Comparison of ENCODE assay signal across 8 cellular contexts in genomic region chr20:2507875-2508630, GRCh38. TPM values are rescaled to one million over a fixed set of nuclear protein-coding genes. Genes with fewer than 3 reads are reported as not detected.
DNase-seq lines count a peak whose midpoint lies in the region; ATAC-seq lines count a peak whose summit lies in the region.

No MANE protein-coding gene starts in this region.

- ATAC-seq in GM18511 (IDR thresholded peaks at IDR 0.05; ENCODE audit: unreplicated experiment) (peak; percentile 24), HG03342 (IDR thresholded peaks at IDR 0.05; ENCODE audit: unreplicated experiment) (peak; percentile 11), HG02610 (IDR thresholded peaks at IDR 0.05; ENCODE audit: unreplicated experiment) (no peak)

- no peaks in the 10 kb centered on the region for H3K9me3 ChIP-seq in skeletal muscle tissue (ENCODE audit: control insufficient read depth in 3 of 3, low read length in 3 of 3)

- peak overlapping the region; percentile 87 for H3K27ac ChIP-seq in skeletal muscle tissue (ENCODE audit: low read depth, low read length)

- DNase-seq in activated naive CD4-positive, alpha-beta T cell treated with anti-CD3 and anti-CD28 coated beads, Interleukin-2, amount 50 U/mL, for 16 hours, result peak; percentile 14
- DNase-seq in hepatic stellate cell (ENCODE audit: low spot score) (peak; percentile 38), activated gamma-delta T cell (lab: John Stamatoyannopoulos, UW) (no peak), mesenteric fat pad (ENCODE audit: low spot score) (no peak)

- H3K4me1 ChIP-seq in skeletal muscle tissue (ENCODE audit: control insufficient read depth in 3 of 3, insufficient read depth in 3 of 3, low read length in 3 of 3), result peaks cover 10 to 15% (median 13%) of the 10 kb centered on the region in 3 donors

- H3K4me3 ChIP-seq in skeletal muscle tissue (ENCODE audit: low read length in 3 of 3), result peak overlapping the region; percentile 96 to 99 (median 98)

- H3K36me3 ChIP-seq in skeletal muscle tissue (ENCODE audit: control insufficient read depth in 3 of 3, insufficient read depth in 3 of 3, low read length in 3 of 3), result no peaks in the 10 kb centered on the region

- H3K27me3 ChIP-seq in skeletal muscle tissue (ENCODE audit: control insufficient read depth in 3 of 3, insufficient read depth in 3 of 3, low read length in 3 of 3), result no peaks in the 10 kb centered on the region

- peak overlapping the region; percentile 93 to 98 (median 96) for H3K9ac ChIP-seq in skeletal muscle tissue (ENCODE audit: low read depth in 1 of 3, low read length in 3 of 3)

RNA-seq across cellular contexts. Expression of gene ZNF343, which starts 0.7 kb away (rescaled TPM):
- total RNA-seq in skeletal muscle tissue (12.5 TPM), mesenteric fat pad (14.4 TPM)

RNA-seq across cellular contexts. Expression of gene TMC2, which starts 28.3 kb away (rescaled TPM):
- total RNA-seq in skeletal muscle tissue (not detected), mesenteric fat pad (0.22 TPM)

RNA-seq across cellular contexts. Expression of gene SNRPB, which starts 37.5 kb away (rescaled TPM):
- 86.1 TPM for total RNA-seq in skeletal muscle tissue
- 112 TPM for total RNA-seq in mesenteric fat pad

Comparison
In these comparisons a context has a peak if more than half of its experiments do, and no peak if none do; other contexts are left out.
1. DNase-seq: peak in activated naive CD4-positive, alpha-beta T cell treated with anti-CD3 and anti-CD28 coated beads, Interleukin-2, amount 50 U/mL, for 16 hours (single experiment) and hepatic stellate cell (single experiment); none in activated gamma-delta T cell (single experiment) and mesenteric fat pad (single experiment).